Comparison of ENCODE assay signal across 9 cellular contexts in genomic region chr15:31328999-31329639, GRCh38. TPM values are rescaled to one million over a fixed set of nuclear protein-coding genes. Genes with fewer than 3 reads are reported as not detected.
A peak's percentile ranks its signal among the peaks of the same experiment; 100 is the strongest.
DNase-seq lines count a peak whose midpoint lies in the region; ATAC-seq, FAIRE-seq and TF ChIP-seq lines count a peak whose summit lies in the region.
"Had no signal": no experiment of that assay in that cellular context is flagged by ENCODE, and none has a peak within 500 bp of the region (broad histone marks: within the 10 kb centered on the region; RNA-seq: fewer than 3 reads in every experiment).

No MANE protein-coding gene starts in this region.

- H3K4me1 Mint-ChIP-seq in activated B cell treated with CpG ODN at 0.5 μM for 24 hours, result peaks cover 69% of the 10 kb centered on the region

- ATAC-seq in activated B cell treated with CpG ODN at 0.5 μM for 24 hours (ENCODE audit: low read depth) (no peak), gastrocnemius medialis (no peak)

- POLR2A ChIA-PET in activated B cell treated with CpG ODN at 0.5 μM for 24 hours (lab: Charles Lee), result interaction anchor here (0.5 to 8.9 kb wide), 23 partner anchors 10 to 159 kb away, joined by 3 to 406 read pairs (median 7); no protein-coding TSS in a partner anchor

- H3K4me1 ChIP-seq in gastrocnemius medialis, result peaks cover 55 to 57% of the 10 kb centered on the region in 2 donors

- no peak for TF ChIP-seq CTCF in activated B cell treated with CpG ODN at 0.5 μM for 24 hours (IDR thresholded peaks at IDR 0.05)
- no peak for TF ChIP-seq CTCF in fibroblast of villous mesenchyme (IDR thresholded peaks at IDR 0.05; ENCODE audit: insufficient read depth, low read depth, low read length)
- no peak for TF ChIP-seq CTCF in gastrocnemius medialis (IDR thresholded peaks at IDR 0.05 in 4 of 5, conservative IDR thresholded peaks at IDR 0.05 in 1 of 5)

- H3K4me3 ChIP-seq in fibroblast of villous mesenchyme (ENCODE audit: low read depth, low read length) (peak overlapping the region; percentile 73), gastrocnemius medialis (peak overlapping the region; percentile 61 to 91 (median 78))

- H3K36me3 ChIP-seq in gastrocnemius medialis, result no peaks in the 10 kb centered on the region

- no peaks in the 10 kb centered on the region for H3K9me3 ChIP-seq in gastrocnemius medialis

- H3K9me3 Mint-ChIP-seq in activated B cell treated with CpG ODN at 0.5 μM for 24 hours, result no peaks in the 10 kb centered on the region

- H3K4me3 Mint-ChIP-seq in activated B cell treated with CpG ODN at 0.5 μM for 24 hours, result peak overlapping the region; percentile 88

- DNase-seq in activated T-cell treated with anti-CD3 and anti-CD28 coated beads, Interleukin-2, amount 50 U/mL, for 1 hour, result peak; percentile 54
- DNase-seq in activated T-cell treated with anti-CD3 and anti-CD28 coated beads for 4 hours (no peak), activated B cell treated with CpG ODN at 0.5 μM for 24 hours (no peak), fibroblast of villous mesenchyme (ENCODE audit: low read depth) (no peak), gastrocnemius medialis (no peak), NCI-H1092 (lab: John Stamatoyannopoulos, UW) (no peak), HTR-8/SVneo (ENCODE audit: insufficient read length, low spot score) (no peak), GF-D8 (lab: John Stamatoyannopoulos, UW) (no peak)

- peaks cover 30% of the 10 kb centered on the region for H3K36me3 Mint-ChIP-seq in activated B cell treated with CpG ODN at 0.5 μM for 24 hours (ENCODE audit: low read depth)

- no peak for FAIRE-seq in HTR-8/SVneo (lab: Jason Lieb, UNC)
- FAIRE-seq: endometrium had no signal

- in situ Hi-C loops in gastrocnemius medialis (cut with MboI; ENCODE audit: low sequenced_read_pairs in 4 of 4), result loop anchor here in 3 of 4 donors (10.0 to 25.0 kb wide), 2 partner anchors 114 to 367 kb away; no protein-coding TSS in a partner anchor

- no peak for TF ChIP-seq POLR2A in gastrocnemius medialis (IDR thresholded peaks at IDR 0.05)

- H3K27ac ChIP-seq in gastrocnemius medialis, result peak overlapping the region; percentile 82 to 99 (median 91)

- intact Hi-C loops in activated B cell treated with CpG ODN at 0.5 μM for 24 hours (cut with micrococcal nuclease) (loop anchor here (1.0 to 5.0 kb wide), 7 partner anchors 9 to 543 kb away; partner anchors contain the start of genes MTMR10 and OTUD7A), gastrocnemius medialis (cut with DNase I; ENCODE audit: low total_unique reads) (loop anchor here (5.0 kb wide), 3 partner anchors 158 to 1507 kb away; partner anchors contain the start of genes MTMR10 and TJP1)

- CTCF ChIA-PET in activated B cell treated with CpG ODN at 0.5 μM for 24 hours (lab: Charles Lee), result interaction anchor here (0.7 to 1.9 kb wide), 11 partner anchors 15 to 159 kb away, joined by 3 to 8 read pairs (median 3); no protein-coding TSS in a partner anchor

- H3K27ac Mint-ChIP-seq in activated B cell treated with CpG ODN at 0.5 μM for 24 hours, result peak overlapping the region; percentile 94

- H3K27me3 Mint-ChIP-seq in activated B cell treated with CpG ODN at 0.5 μM for 24 hours, result no peaks in the 10 kb centered on the region

- H3K27me3 ChIP-seq in gastrocnemius medialis, result no peaks in the 10 kb centered on the region

RNA-seq across cellular contexts. Expression of gene KLF13, which starts 2.5 kb away (rescaled TPM):
- 177 and 178 TPM in 2 replicates for total RNA-seq in activated B cell treated with CpG ODN at 0.5 μM for 24 hours
- total RNA-seq in fibroblast of villous mesenchyme, result 13.8 and 25.4 TPM in 2 replicates
- 10 to 100 TPM; 18.3 to 50.2 (median 32.9) TPM for total RNA-seq in gastrocnemius medialis
